In genomic region chr9:88747768-88748167, GRCh38 we compare ENCODE assay signal across 9 cellular contexts.
DNase-seq lines count a peak whose midpoint lies in the region; ATAC-seq and TF ChIP-seq lines count a peak whose summit lies in the region.
"Had no signal": no experiment of that assay in that cellular context is flagged by ENCODE, and none has a peak within 500 bp of the region (broad histone marks: within the 10 kb centered on the region; RNA-seq: fewer than 3 reads in every experiment).

No MANE protein-coding gene starts in this region.

- H3K36me3 ChIP-seq in RWPE2 (ENCODE audit: low read depth), result no peaks in the 10 kb centered on the region
- H3K36me3 ChIP-seq in psoas muscle (ENCODE audit: insufficient read depth in 1 of 2, low read depth in 1 of 2), result no peaks in the 10 kb centered on the region

- intact Hi-C loops in psoas muscle (cut with DNase I), result no loop called here

- ATAC-seq in RWPE2 (ENCODE audit: low read depth), result peak; percentile 95
- ATAC-seq in psoas muscle, result peak; percentile 46 to 74 (median 70)
- ATAC-seq in HG02885 (IDR thresholded peaks at IDR 0.05; ENCODE audit: poor library complexity, unreplicated experiment), result no peak
- ATAC-seq: GM12878 had no signal

- DNase-seq in H4 (ENCODE audit: low spot score), result peak; percentile 76
- no peak for DNase-seq in RWPE2 (ENCODE audit: low spot score)
- DNase-seq in fibroblast of the aortic adventitia (ENCODE audit: low read depth), result peak; percentile 94
- DNase-seq in psoas muscle, result peak in 1 of 2 donors; percentile 58
- DNase-seq in RPMI8226, result no peak
- DNase-seq in activated CD4-positive, alpha-beta T cell treated with anti-CD3 and anti-CD28 coated beads for 1 hour, result no peak
- no peak for DNase-seq in SKM-1 treated with dmso at 0.1 percent for 144 hours (lab: John Stamatoyannopoulos, UW; ENCODE audit: unreplicated experiment)

- WGBS in psoas muscle, 3 donors, result 61 to 64% (median 62%) methylated on average over 5 of the region's 5 CpGs

- peaks cover 12% of the 10 kb centered on the region for H3K4me1 ChIP-seq in RWPE2 (ENCODE audit: insufficient read depth, poor library complexity, severe bottlenecking)
- peaks cover 8% of the 10 kb centered on the region for H3K4me1 ChIP-seq in psoas muscle

- peak overlapping the region; percentile 23 for H3K27ac ChIP-seq in RWPE2 (ENCODE audit: poor library complexity, severe bottlenecking)
- no peak overlapping the region for H3K27ac ChIP-seq in psoas muscle

- H3K4me3 ChIP-seq in RWPE2 (ENCODE audit: severe bottlenecking) (no peak overlapping the region), fibroblast of the aortic adventitia (ENCODE audit: low read depth, low read length) (no peak overlapping the region), psoas muscle (no peak overlapping the region)
- H3K4me3 ChIP-seq: GM12878 had no signal

- H3K9me3 ChIP-seq in RWPE2 (ENCODE audit: severe bottlenecking), result no peaks in the 10 kb centered on the region
- no peaks in the 10 kb centered on the region for H3K9me3 ChIP-seq in psoas muscle

- H3K27me3 ChIP-seq in RWPE2 (ENCODE audit: insufficient read depth, poor library complexity, severe bottlenecking), result no peaks in the 10 kb centered on the region
- no peaks in the 10 kb centered on the region for H3K27me3 ChIP-seq in psoas muscle (ENCODE audit: insufficient read depth in 3 of 3, low read length in 2 of 3)

- TF ChIP-seq CTCF in RWPE2 (IDR thresholded peaks at IDR 0.05; ENCODE audit: poor library complexity, severe bottlenecking), result no peak
- no peak for TF ChIP-seq CTCF in fibroblast of the aortic adventitia (IDR thresholded peaks at IDR 0.05; ENCODE audit: insufficient read depth, low read length)
- no peak for TF ChIP-seq CTCF in psoas muscle (IDR thresholded peaks at IDR 0.05)

Comparison
In these comparisons a context has a peak if more than half of its experiments do, and no peak if none do; other contexts are left out.
1. DNase-seq: peak in H4 (single experiment) and fibroblast of the aortic adventitia (single experiment); none in RWPE2 (single experiment), RPMI8226 (single experiment), activated CD4-positive, alpha-beta T cell treated with anti-CD3 and anti-CD28 coated beads for 1 hour (single experiment) and SKM-1 treated with dmso at 0.1 percent for 144 hours (single experiment).